Comparison of ENCODE assay signal across 21 cellular contexts in genomic region chr17:17606416-17607000, GRCh38. TPM values are rescaled to one million over a fixed set of nuclear protein-coding genes. Genes with fewer than 3 reads are reported as not detected.
DNase-seq lines count a peak whose midpoint lies in the region; ATAC-seq and TF ChIP-seq lines count a peak whose summit lies in the region.
"Had no signal": no experiment of that assay in that cellular context is flagged by ENCODE, and none has a peak within 500 bp of the region (broad histone marks: within the 10 kb centered on the region; RNA-seq: fewer than 3 reads in every experiment).

No MANE protein-coding gene starts in this region.

- no peaks in the 10 kb centered on the region for H3K79me2 ChIP-seq in hepatocyte

- intact Hi-C loops in activated CD4-positive, alpha-beta T cell treated with anti-CD3 and anti-CD28 coated beads for 36 hours (cut with DNase I, micrococcal nuclease), result no loop called here

- H4K20me1 ChIP-seq in hepatocyte (ENCODE audit: insufficient read depth, poor library complexity, severe bottlenecking), result no peaks in the 10 kb centered on the region

- peaks cover 6% of the 10 kb centered on the region for H3K4me1 ChIP-seq in hepatocyte (ENCODE audit: insufficient read depth)
- H3K4me1 ChIP-seq: breast epithelium, psoas muscle, tibial nerve had no signal

- H3K36me3 ChIP-seq in hepatocyte (replicated peaks; ENCODE audit: insufficient read depth, low read depth), result no peaks in the 10 kb centered on the region
- H3K36me3 ChIP-seq: breast epithelium, tibial nerve had no signal

- H3K27me3 ChIP-seq in hepatocyte, result no peaks in the 10 kb centered on the region
- H3K27me3 ChIP-seq: breast epithelium, tibial nerve had no signal

- H3K4me2 ChIP-seq in hepatocyte, result no peak overlapping the region

- no peaks in the 10 kb centered on the region for H3K9me3 Mint-ChIP-seq in type B pancreatic cell
- H3K9me3 Mint-ChIP-seq in activated CD4-positive, alpha-beta T cell treated with anti-CD3 and anti-CD28 coated beads for 36 hours (ENCODE audit: low read depth), result no peaks in the 10 kb centered on the region
- H3K9me3 Mint-ChIP-seq in stimulated activated memory B cell treated with anti-CD40 and anti-IgM and Interleukin-4, amounts not matched to agents 10 μg/mL and 1 μg/mL and 100 μg/mL, for 72 hours, result no peaks in the 10 kb centered on the region
- H3K9me3 Mint-ChIP-seq: activated naive CD8-positive, alpha-beta T cell treated with anti-CD3 and anti-CD28 coated beads for 36 hours; CD8-positive, alpha-beta memory T cell; natural killer cell; stimulated activated effector memory CD8-positive, alpha-beta T cell treated with anti-CD3 and anti-CD28 coated beads, Interleukin-12 subunit alpha, Interleukin-12 subunit beta, amount 100 ng/mL, for 72 hours had no signal

- peak overlapping the region; percentile 51 for H3K4me3 Mint-ChIP-seq in type B pancreatic cell
- H3K4me3 Mint-ChIP-seq in activated CD4-positive, alpha-beta T cell treated with anti-CD3 and anti-CD28 coated beads for 36 hours, result no peak overlapping the region
- no peak overlapping the region for H3K4me3 Mint-ChIP-seq in stimulated activated memory B cell treated with anti-CD40 and anti-IgM and Interleukin-4, amounts not matched to agents 10 μg/mL and 1 μg/mL and 100 μg/mL, for 72 hours
- H3K4me3 Mint-ChIP-seq: activated naive CD8-positive, alpha-beta T cell treated with anti-CD3 and anti-CD28 coated beads for 36 hours; CD8-positive, alpha-beta memory T cell; natural killer cell; stimulated activated effector memory CD8-positive, alpha-beta T cell treated with anti-CD3 and anti-CD28 coated beads, Interleukin-12 subunit alpha, Interleukin-12 subunit beta, amount 100 ng/mL, for 72 hours; WTC11 had no signal

- no peak for ATAC-seq in activated CD4-positive, alpha-beta T cell treated with anti-CD3 and anti-CD28 coated beads for 36 hours
- ATAC-seq in stimulated activated memory B cell treated with anti-CD40 and anti-IgM and Interleukin-4, amounts not matched to agents 10 μg/mL and 1 μg/mL and 100 μg/mL, for 72 hours, result no peak
- ATAC-seq: GM12878; natural killer cell; psoas muscle; stimulated activated effector memory CD8-positive, alpha-beta T cell treated with anti-CD3 and anti-CD28 coated beads, Interleukin-12 subunit alpha, Interleukin-12 subunit beta, amount 100 ng/mL, for 72 hours; WTC11 had no signal

- POLR2A ChIA-PET in activated CD4-positive, alpha-beta T cell treated with anti-CD3 and anti-CD28 coated beads for 36 hours (lab: Charles Lee), result no interaction called here

- peak overlapping the region; percentile 31 for H3K27ac ChIP-seq in hepatocyte
- H3K27ac ChIP-seq: psoas muscle, RWPE1, tibial nerve had no signal

- no peak for TF ChIP-seq CTCF in hepatocyte (IDR thresholded peaks at IDR 0.05; ENCODE audit: poor library complexity)
- no peak for TF ChIP-seq CTCF in type B pancreatic cell (conservative IDR thresholded peaks at IDR 0.05)

- H3K27ac Mint-ChIP-seq in type B pancreatic cell, result peak overlapping the region; percentile 64
- no peak overlapping the region for H3K27ac Mint-ChIP-seq in activated CD4-positive, alpha-beta T cell treated with anti-CD3 and anti-CD28 coated beads for 36 hours
- no peak overlapping the region for H3K27ac Mint-ChIP-seq in stimulated activated memory B cell treated with anti-CD40 and anti-IgM and Interleukin-4, amounts not matched to agents 10 μg/mL and 1 μg/mL and 100 μg/mL, for 72 hours
- H3K27ac Mint-ChIP-seq: activated naive CD8-positive, alpha-beta T cell treated with anti-CD3 and anti-CD28 coated beads for 36 hours; CD8-positive, alpha-beta memory T cell; natural killer cell; stimulated activated effector memory CD8-positive, alpha-beta T cell treated with anti-CD3 and anti-CD28 coated beads, Interleukin-12 subunit alpha, Interleukin-12 subunit beta, amount 100 ng/mL, for 72 hours; WTC11 had no signal

- H3K4me3 ChIP-seq in hepatocyte, result no peak overlapping the region
- H3K4me3 ChIP-seq: breast epithelium, GM12878, psoas muscle, tibial nerve had no signal

- H2AFZ ChIP-seq in hepatocyte, result no peak overlapping the region

- CTCF ChIA-PET in activated CD4-positive, alpha-beta T cell treated with anti-CD3 and anti-CD28 coated beads for 36 hours (lab: Charles Lee), result interaction anchor here (1.1 kb wide), 1 partner anchor 24 kb away, joined by 3 read pairs; no protein-coding TSS in a partner anchor

- peak; percentile 29 for DNase-seq in NCI-H2171 treated with DMSO at 0.1 percent for 48 hours (lab: John Stamatoyannopoulos, UW)
- DNase-seq in NCI-H2171 (lab: John Stamatoyannopoulos, UW), result no peak
- DNase-seq in NCI-H1105 treated with DMSO at 0.1 percent for 48 hours (lab: John Stamatoyannopoulos, UW), result peak; percentile 20
- DNase-seq in hepatocyte (ENCODE audit: low spot score), result no peak
- no peak for DNase-seq in type B pancreatic cell (ENCODE audit: extremely low spot score, unreplicated experiment)
- no peak for DNase-seq in activated CD4-positive, alpha-beta T cell treated with anti-CD3 and anti-CD28 coated beads for 36 hours
- no peak for DNase-seq in occipital lobe (lab: John Stamatoyannopoulos, UW)
- DNase-seq: activated naive CD8-positive, alpha-beta T cell treated with anti-CD3 and anti-CD28 coated beads for 36 hours; CD8-positive, alpha-beta memory T cell; mammary epithelial cell; natural killer cell; NCI-H2029 treated with DMSO at 0.1 percent for 48 hours; T-helper 2 cell had no signal

- no peaks in the 10 kb centered on the region for H3K36me3 Mint-ChIP-seq in type B pancreatic cell
- H3K36me3 Mint-ChIP-seq in activated CD4-positive, alpha-beta T cell treated with anti-CD3 and anti-CD28 coated beads for 36 hours (ENCODE audit: low read depth), result no peaks in the 10 kb centered on the region
- H3K36me3 Mint-ChIP-seq in stimulated activated memory B cell treated with anti-CD40 and anti-IgM and Interleukin-4, amounts not matched to agents 10 μg/mL and 1 μg/mL and 100 μg/mL, for 72 hours, result no peaks in the 10 kb centered on the region
- H3K36me3 Mint-ChIP-seq: activated naive CD8-positive, alpha-beta T cell treated with anti-CD3 and anti-CD28 coated beads for 36 hours; CD8-positive, alpha-beta memory T cell; natural killer cell; stimulated activated effector memory CD8-positive, alpha-beta T cell treated with anti-CD3 and anti-CD28 coated beads, Interleukin-12 subunit alpha, Interleukin-12 subunit beta, amount 100 ng/mL, for 72 hours had no signal

- peaks cover 26% of the 10 kb centered on the region for H3K4me1 Mint-ChIP-seq in type B pancreatic cell (ENCODE audit: unreplicated experiment)
- no peaks in the 10 kb centered on the region for H3K4me1 Mint-ChIP-seq in activated CD4-positive, alpha-beta T cell treated with anti-CD3 and anti-CD28 coated beads for 36 hours
- H3K4me1 Mint-ChIP-seq in stimulated activated memory B cell treated with anti-CD40 and anti-IgM and Interleukin-4, amounts not matched to agents 10 μg/mL and 1 μg/mL and 100 μg/mL, for 72 hours, result no peaks in the 10 kb centered on the region
- H3K4me1 Mint-ChIP-seq: CD8-positive, alpha-beta memory T cell; natural killer cell; stimulated activated effector memory CD8-positive, alpha-beta T cell treated with anti-CD3 and anti-CD28 coated beads, Interleukin-12 subunit alpha, Interleukin-12 subunit beta, amount 100 ng/mL, for 72 hours had no signal

- no peaks in the 10 kb centered on the region for H3K9me2 ChIP-seq in hepatocyte (replicated peaks; ENCODE audit: insufficient read depth)

- H3K9me3 ChIP-seq in hepatocyte (ENCODE audit: low read depth), result no peaks in the 10 kb centered on the region
- H3K9me3 ChIP-seq: breast epithelium, psoas muscle, tibial nerve had no signal

- 62% methylated on average over 7 of the region's 7 CpGs for WGBS in hepatocyte (ENCODE audit: low lambda C conversion rate, missing lambda C conversion rate)

- no peaks in the 10 kb centered on the region for H3K27me3 Mint-ChIP-seq in type B pancreatic cell
- no peaks in the 10 kb centered on the region for H3K27me3 Mint-ChIP-seq in activated CD4-positive, alpha-beta T cell treated with anti-CD3 and anti-CD28 coated beads for 36 hours
- peaks cover 15% of the 10 kb centered on the region for H3K27me3 Mint-ChIP-seq in stimulated activated memory B cell treated with anti-CD40 and anti-IgM and Interleukin-4, amounts not matched to agents 10 μg/mL and 1 μg/mL and 100 μg/mL, for 72 hours
- H3K27me3 Mint-ChIP-seq: activated naive CD8-positive, alpha-beta T cell treated with anti-CD3 and anti-CD28 coated beads for 36 hours had no signal

RNA-seq across cellular contexts. Expression of gene PEMT, which starts 15.0 kb away (rescaled TPM):
- total RNA-seq in hepatocyte, result 50.1 and 58.6 TPM in 2 replicates
- 70.4 and 78.9 TPM in 2 replicates for polyA plus RNA-seq in hepatocyte
- total RNA-seq in type B pancreatic cell (ENCODE audit: low replicate concordance), result 32.1 and 34.9 TPM in 2 replicates
- total RNA-seq in activated CD4-positive, alpha-beta T cell treated with anti-CD3 and anti-CD28 coated beads for 36 hours, result 10 to 100 TPM; 30.4 to 32.3 TPM
- 15.3 TPM for total RNA-seq in occipital lobe

Comparison
In these comparisons a context has a peak if more than half of its experiments do, and no peak if none do; other contexts are left out.
1. DNase-seq: peak in NCI-H2171 treated with DMSO at 0.1 percent for 48 hours (single experiment) and NCI-H1105 treated with DMSO at 0.1 percent for 48 hours (single experiment); none in NCI-H2171 (single experiment), hepatocyte (single experiment), type B pancreatic cell (single experiment), activated CD4-positive, alpha-beta T cell treated with anti-CD3 and anti-CD28 coated beads for 36 hours (single experiment) and occipital lobe (single experiment).